In genomic region chr5:12876541-12877298, GRCh38 we compare ENCODE assay signal across 1 cellular context.
TF ChIP-seq lines count a peak whose summit lies in the region.

No MANE protein-coding gene starts in this region.

TF ChIP-seq in H1, 55 proteins besides CTCF, POLR2A, EP300 and RAD21 (continued from another document):
- no peak for TF ChIP-seq HDAC2 (IDR thresholded peaks at IDR 0.05; ENCODE audit: borderline replicate concordance in 1 of 2, low read depth in 2 of 2, low read length in 2 of 2)
- no peak for TF ChIP-seq TCF12 (IDR thresholded peaks at IDR 0.05; ENCODE audit: low read depth, low read length)
- no peak for TF ChIP-seq CHD7 (IDR thresholded peaks at IDR 0.05; ENCODE audit: insufficient replicate concordance, low read length)
